8 cellular contexts compared by ENCODE assay signal in genomic region chr22:26763633-26764295, GRCh38.
DNase-seq lines count a peak whose midpoint lies in the region; ATAC-seq and TF ChIP-seq lines count a peak whose summit lies in the region.

No MANE protein-coding gene starts in this region.

- H4K8ac ChIP-seq in trophoblast cell (ENCODE audit: low read depth, low read length), result no peak overlapping the region

- H3K27me3 ChIP-seq in GM23248 (replicated peaks; ENCODE audit: insufficient read depth), result no peaks in the 10 kb centered on the region
- H3K27me3 ChIP-seq in trophoblast cell (ENCODE audit: insufficient read depth, low read length), result no peaks in the 10 kb centered on the region

- no peak overlapping the region for H3K4me3 Mint-ChIP-seq in endothelial cell (ENCODE audit: unreplicated experiment)

- CTCF ChIA-PET in HEK293T (lab: Yijun Ruan, JAX), result no interaction called here

- H3K18ac ChIP-seq in trophoblast cell (ENCODE audit: low read length), result no peak overlapping the region

- peak; percentile 76 for DNase-seq in GM23248
- peak; percentile 85 for DNase-seq in NCI-H345 (lab: John Stamatoyannopoulos, UW)
- DNase-seq in dermis blood vessel endothelial cell, result peak; percentile 34
- no peak for DNase-seq in trophoblast cell
- DNase-seq in endothelial cell (ENCODE audit: low spot score), result no peak
- DNase-seq in HEK293T (ENCODE audit: extremely low spot score), result no peak

- no peaks in the 10 kb centered on the region for H3K9me3 ChIP-seq in GM23248 (ENCODE audit: low read depth)
- peaks cover 1% of the 10 kb centered on the region for H3K9me3 ChIP-seq in trophoblast cell (ENCODE audit: insufficient read depth, low read depth, low read length)

- H3K9me3 Mint-ChIP-seq in endothelial cell (ENCODE audit: unreplicated experiment), result no peaks in the 10 kb centered on the region

- peak overlapping the region; percentile 76 for H3K23ac ChIP-seq in trophoblast cell (ENCODE audit: low read length)

- H3K36me3 Mint-ChIP-seq in endothelial cell (ENCODE audit: low read depth, unreplicated experiment), result no peaks in the 10 kb centered on the region

- peaks cover 27% of the 10 kb centered on the region for H3K4me1 ChIP-seq in GM23248 (ENCODE audit: insufficient read depth)
- H3K4me1 ChIP-seq in trophoblast cell (ENCODE audit: control insufficient read depth in 1 of 2, insufficient read depth in 2 of 2, low read length in 2 of 2), result no peaks in the 10 kb centered on the region

- no peak overlapping the region for H3K9ac ChIP-seq in GM23248
- no peak overlapping the region for H3K9ac ChIP-seq in trophoblast cell (ENCODE audit: low read length)

- no peak overlapping the region for H2BK12ac ChIP-seq in trophoblast cell (ENCODE audit: low read length)

- no peak overlapping the region for H2AFZ ChIP-seq in GM23248
- no peak overlapping the region for H2AFZ ChIP-seq in trophoblast cell (ENCODE audit: insufficient read depth, low read length, poor library complexity)

- peaks cover 39% of the 10 kb centered on the region for H3F3A ChIP-seq in GM23248 (ENCODE audit: insufficient read depth)

- no peak overlapping the region for H2AK5ac ChIP-seq in trophoblast cell (ENCODE audit: low read length)

- H3K4me2 ChIP-seq in GM23248 (ENCODE audit: unreplicated experiment) (no peak overlapping the region), trophoblast cell (ENCODE audit: low read length) (no peak overlapping the region)

- H4K20me1 ChIP-seq in GM23248 (ENCODE audit: insufficient read depth), result no peaks in the 10 kb centered on the region

- peaks cover 7% of the 10 kb centered on the region for H3K27me3 Mint-ChIP-seq in endothelial cell (ENCODE audit: unreplicated experiment)

- H3K4ac ChIP-seq in trophoblast cell (ENCODE audit: low read depth, low read length), result no peak overlapping the region

- H3K4me3 ChIP-seq in GM23248, result no peak overlapping the region
- H3K4me3 ChIP-seq in trophoblast cell (ENCODE audit: low read depth, low read length), result no peak overlapping the region

- no peak overlapping the region for H3K27ac Mint-ChIP-seq in endothelial cell (ENCODE audit: unreplicated experiment)

- H3K79me2 ChIP-seq in GM23248 (ENCODE audit: insufficient read depth) (no peaks in the 10 kb centered on the region), trophoblast cell (ENCODE audit: control insufficient read depth, insufficient read depth, low read length, poor library complexity) (no peaks in the 10 kb centered on the region)

- 68 to 70% methylated on average over 14 of the region's 14 CpGs for WGBS in GM23248 (ENCODE audit: low coverage in 1 of 2, low lambda C conversion rate in 2 of 2, missing lambda C conversion rate in 2 of 2), 2 experiments
- no CpG with 5 or more reads among the region's 14 CpGs for WGBS in trophoblast cell (ENCODE audit: extremely low coverage, insufficient coverage, insufficient read length)

- no peaks in the 10 kb centered on the region for H3K9me2 ChIP-seq in GM23248 (ENCODE audit: insufficient read depth)

- H3K79me1 ChIP-seq in trophoblast cell (ENCODE audit: low read length), result no peaks in the 10 kb centered on the region

- no peak for TF ChIP-seq CTCF in endothelial cell (IDR thresholded peaks at IDR 0.05; ENCODE audit: unreplicated experiment)

- H2BK5ac ChIP-seq in trophoblast cell (ENCODE audit: low read depth, low read length, poor library complexity), result no peak overlapping the region

- in situ Hi-C loops in GM23248 (cut with MboI), result loop anchor here (10.0 kb wide), 1 partner anchor 571 kb away; no protein-coding TSS in a partner anchor

- H3K14ac ChIP-seq in trophoblast cell (ENCODE audit: low read length), result no peak overlapping the region

- H3K36me3 ChIP-seq in GM23248 (ENCODE audit: low read depth) (no peaks in the 10 kb centered on the region), trophoblast cell (ENCODE audit: control insufficient read depth in 1 of 2, insufficient read depth in 2 of 2, low read length in 2 of 2) (no peaks in the 10 kb centered on the region)

- H4K12ac ChIP-seq in trophoblast cell (ENCODE audit: low read depth, low read length), result no peak overlapping the region

- H3K4me1 Mint-ChIP-seq in endothelial cell (ENCODE audit: unreplicated experiment), result peaks cover 2% of the 10 kb centered on the region

- no peak overlapping the region for H2BK120ac ChIP-seq in trophoblast cell (ENCODE audit: insufficient read depth, low read length, poor library complexity)

- H3K27ac ChIP-seq in GM23248 (peak overlapping the region; percentile 44), trophoblast cell (ENCODE audit: low read depth, low read length) (no peak overlapping the region)

- POLR2A ChIA-PET in HEK293T (lab: Yijun Ruan, JAX), result no interaction called here

- H4K91ac ChIP-seq in trophoblast cell (ENCODE audit: low read depth, low read length), result no peak overlapping the region

- ATAC-seq in HG02610 (IDR thresholded peaks at IDR 0.05; ENCODE audit: unreplicated experiment) (no peak), GM19395 (IDR thresholded peaks at IDR 0.05; ENCODE audit: unreplicated experiment) (no peak)

TF ChIP-seq in HEK293T, 16 proteins besides CTCF, POLR2A, EP300 and RAD21:
- TF ChIP-seq ARNT (IDR thresholded peaks at IDR 0.05), result no peak
- TF ChIP-seq FOXM1 (IDR thresholded peaks at IDR 0.05; ENCODE audit: borderline replicate concordance), result no peak
- TF ChIP-seq HDGF (IDR thresholded peaks at IDR 0.05; ENCODE audit: borderline replicate concordance), result no peak
- no peak for TF ChIP-seq NFRKB (IDR thresholded peaks at IDR 0.05)
- TF ChIP-seq, protein P1, sequence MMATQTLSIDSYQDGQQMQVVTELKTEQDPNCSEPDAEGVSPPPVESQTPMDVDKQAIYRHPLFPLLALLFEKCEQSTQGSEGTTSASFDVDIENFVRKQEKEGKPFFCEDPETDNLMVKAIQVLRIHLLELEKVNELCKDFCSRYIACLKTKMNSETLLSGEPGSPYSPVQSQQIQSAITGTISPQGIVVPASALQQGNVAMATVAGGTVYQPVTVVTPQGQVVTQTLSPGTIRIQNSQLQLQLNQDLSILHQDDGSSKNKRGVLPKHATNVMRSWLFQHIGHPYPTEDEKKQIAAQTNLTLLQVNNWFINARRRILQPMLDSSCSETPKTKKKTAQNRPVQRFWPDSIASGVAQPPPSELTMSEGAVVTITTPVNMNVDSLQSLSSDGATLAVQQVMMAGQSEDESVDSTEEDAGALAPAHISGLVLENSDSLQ (IDR thresholded peaks at IDR 0.05), result no peak

Comparison
In these comparisons a context has a peak if more than half of its experiments do, and no peak if none do; other contexts are left out.
1. DNase-seq: peak in GM23248 (single experiment), NCI-H345 (single experiment) and dermis blood vessel endothelial cell (single experiment); none in trophoblast cell (0 of 2), endothelial cell (single experiment) and HEK293T (single experiment).